Comparison of ENCODE assay signal across 8 cellular contexts in the genomic region with DNA sequence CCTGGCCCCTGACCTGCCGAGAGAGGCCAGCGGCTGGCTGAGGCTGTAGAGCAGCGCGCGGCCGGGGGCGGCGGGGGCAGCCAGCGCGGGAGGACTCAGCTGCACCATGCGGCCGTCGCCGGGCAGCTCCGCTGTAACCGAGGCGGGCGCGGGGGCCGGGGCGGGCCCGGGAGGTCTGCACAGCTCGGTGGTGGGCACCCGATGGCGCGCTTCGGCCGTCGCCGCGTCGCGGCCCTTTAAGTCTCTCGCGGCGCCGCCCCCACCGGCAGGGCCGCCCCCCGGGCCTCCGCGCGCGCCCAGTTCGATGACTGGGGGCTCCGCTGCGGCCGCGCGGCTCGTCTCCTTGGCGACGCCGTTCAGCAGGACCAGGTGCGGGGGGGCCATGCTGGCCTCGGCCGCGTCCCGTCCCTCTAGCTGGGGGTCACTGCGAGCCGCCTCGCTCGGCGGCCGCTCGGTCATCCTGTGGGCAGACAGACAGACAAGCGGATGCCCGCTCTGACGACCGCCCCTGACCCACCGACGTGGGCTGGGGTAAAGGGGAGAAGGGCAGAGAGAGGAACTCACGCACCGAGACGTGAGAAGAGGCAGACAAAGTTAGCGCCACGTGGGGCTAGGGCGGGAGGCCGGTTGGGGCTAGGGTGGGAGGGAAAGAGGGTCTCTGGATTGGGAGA. TPM values are rescaled to one million over a fixed set of nuclear protein-coding genes. Genes with fewer than 3 reads are reported as not detected.
DNase-seq lines count a peak whose midpoint lies in the region; ATAC-seq, FAIRE-seq and TF ChIP-seq lines count a peak whose summit lies in the region.

No MANE protein-coding gene starts in this region.

- H3K9ac ChIP-seq in endothelial cell of umbilical vein (replicated peaks; ENCODE audit: extremely low read depth, insufficient read depth, low read length) = peak overlapping the region; percentile 64

- POLR2A ChIA-PET in CD8-positive, alpha-beta memory T cell (lab: Charles Lee) = no interaction called here
- POLR2A ChIA-PET in endothelial cell of umbilical vein (lab: Charles Lee) = interaction anchor here (2.0 to 2.2 kb wide), 2 partner anchors 12 to 14 kb away, joined by 4 to 9 read pairs; no protein-coding TSS in a partner anchor

- no peaks in the 10 kb centered on the region for H4K20me1 ChIP-seq in endothelial cell of umbilical vein (replicated peaks; ENCODE audit: control insufficient read depth, extremely low read depth, insufficient read depth, low read length)

- H3K4me3 Mint-ChIP-seq in CD8-positive, alpha-beta memory T cell = peak overlapping the region; percentile 56 to 90 (median 65)

- peak; percentile 25 for ATAC-seq in omental fat pad (ENCODE audit: low FRiP score)

- peaks cover 44 to 53% of the 10 kb centered on the region in 2 donors for H3K27me3 Mint-ChIP-seq in CD8-positive, alpha-beta memory T cell

- no peaks in the 10 kb centered on the region for H3K36me3 Mint-ChIP-seq in CD8-positive, alpha-beta memory T cell

- peak; percentile 55 for FAIRE-seq in endothelial cell of umbilical vein (lab: Jason Lieb, UNC)

- dilution Hi-C loops in endothelial cell of umbilical vein (cut with MboI; ENCODE audit: extremely low pct_ligation_motif_present, low sequenced_read_pairs) = no loop called here

- peak overlapping the region in 2 of 8 donors; percentile 6 to 21 for H3K27ac Mint-ChIP-seq in CD8-positive, alpha-beta memory T cell

- DNase-seq in CD8-positive, alpha-beta memory T cell = no peak
- DNase-seq in NCI-H748 (lab: John Stamatoyannopoulos, UW; ENCODE audit: unreplicated experiment) (peak; percentile 68), endothelial cell of umbilical vein (ENCODE audit: low read depth, low spot score) (peak; percentile 48), omental fat pad (ENCODE audit: low spot score) (no peak), cerebellar nuclear complex (lab: John Stamatoyannopoulos, UW) (no peak), mesenteric fat pad (ENCODE audit: low spot score) (no peak), HCEC 1CT (no peak), T1000 (lab: John Stamatoyannopoulos, UW) (no peak)

- peaks cover 12% of the 10 kb centered on the region for H3K4me1 ChIP-seq in CD8-positive, alpha-beta memory T cell (ENCODE audit: insufficient read depth, low read length)
- H3K4me1 ChIP-seq in endothelial cell of umbilical vein (ENCODE audit: control insufficient read depth, extremely low read depth, insufficient read depth, low read length) = peaks cover 37% of the 10 kb centered on the region

- no peaks in the 10 kb centered on the region for H3K9me3 ChIP-seq in CD8-positive, alpha-beta memory T cell (ENCODE audit: low read length)
- no peaks in the 10 kb centered on the region for H3K9me3 ChIP-seq in endothelial cell of umbilical vein (replicated peaks; ENCODE audit: control insufficient read depth, insufficient read depth, low read length)

- H3K4me1 Mint-ChIP-seq in CD8-positive, alpha-beta memory T cell = peaks cover 14 to 20% (median 18%) of the 10 kb centered on the region in 3 donors

- no peaks in the 10 kb centered on the region for H3K9me3 Mint-ChIP-seq in CD8-positive, alpha-beta memory T cell

- H3K4me3 ChIP-seq in CD8-positive, alpha-beta memory T cell (ENCODE audit: low read length) = no peak overlapping the region
- peak overlapping the region; percentile 3 to 41 (median 6) for H3K4me3 ChIP-seq in endothelial cell of umbilical vein (replicated peaks in 1 of 3; ENCODE audit: insufficient read depth in 1 of 3, low read depth in 1 of 3, low read length in 3 of 3)

- CTCF ChIA-PET in CD8-positive, alpha-beta memory T cell (lab: Charles Lee) = no interaction called here
- CTCF ChIA-PET in endothelial cell of umbilical vein (lab: Charles Lee) = interaction anchor here (1.1 to 7.0 kb wide), 5 partner anchors 10 to 46 kb away, joined by 5 to 76 read pairs (median 34); no protein-coding TSS in a partner anchor

- TF ChIP-seq POLR2A in endothelial cell of umbilical vein (IDR thresholded peaks at IDR 0.05; ENCODE audit: low read depth, low read length) = no peak

- intact Hi-C loops in endothelial cell of umbilical vein (cut with micrococcal nuclease) = loop anchor here (1.0 kb wide), 1 partner anchor 32 kb away; no protein-coding TSS in a partner anchor

- H3K9me1 ChIP-seq in endothelial cell of umbilical vein (replicated peaks; ENCODE audit: control insufficient read depth, extremely low read depth, insufficient read depth, low read length) = no peaks in the 10 kb centered on the region

- peaks cover 62% of the 10 kb centered on the region for H3K79me2 ChIP-seq in endothelial cell of umbilical vein (ENCODE audit: control insufficient read depth, insufficient read depth, low read length)

- peak overlapping the region; percentile 97 for H3K4me2 ChIP-seq in endothelial cell of umbilical vein (ENCODE audit: insufficient read depth, low read length)

- H3K36me3 ChIP-seq in CD8-positive, alpha-beta memory T cell (ENCODE audit: insufficient read depth, low read length) = no peaks in the 10 kb centered on the region
- H3K36me3 ChIP-seq in endothelial cell of umbilical vein (ENCODE audit: control insufficient read depth in 2 of 2, extremely low read depth in 1 of 2, insufficient read depth in 2 of 2, low read length in 2 of 2) = peaks cover 6 to 32% of the 10 kb centered on the region in 2 experiments

- TF ChIP-seq CTCF in endothelial cell of umbilical vein (IDR thresholded peaks at IDR 0.05; ENCODE audit: extremely low read depth in 1 of 2, insufficient read depth in 1 of 2, low read depth in 1 of 2, low read length in 2 of 2) (no peak), omental fat pad (IDR thresholded peaks at IDR 0.05) (no peak)

- peaks cover 44% of the 10 kb centered on the region for H3K27me3 ChIP-seq in CD8-positive, alpha-beta memory T cell (ENCODE audit: insufficient read depth, low read length, poor library complexity, severe bottlenecking)
- no peaks in the 10 kb centered on the region for H3K27me3 ChIP-seq in endothelial cell of umbilical vein (ENCODE audit: control insufficient read depth in 2 of 2, insufficient read depth in 2 of 2, low read length in 2 of 2)

- no peak overlapping the region for H3K27ac ChIP-seq in CD8-positive, alpha-beta memory T cell (ENCODE audit: low read depth, low read length)
- H3K27ac ChIP-seq in endothelial cell of umbilical vein (ENCODE audit: insufficient read depth, low read depth, low read length) = peak overlapping the region; percentile 65

- BruUV-seq in endothelial cell of umbilical vein (replicated peaks; lab: Mats Ljungman, UMichigan) = no TSS peak

- peak overlapping the region; percentile 50 for H2AFZ ChIP-seq in endothelial cell of umbilical vein (ENCODE audit: low read depth, low read length)

TF ChIP-seq in endothelial cell of umbilical vein, 7 proteins besides CTCF, POLR2A, EP300 and RAD21:
- no peak for TF ChIP-seq FOS (IDR thresholded peaks at IDR 0.05; ENCODE audit: borderline replicate concordance, insufficient read depth, low read length)
- no peak for TF ChIP-seq JUN (IDR thresholded peaks at IDR 0.05; ENCODE audit: borderline replicate concordance, insufficient read depth, insufficient read length, low read depth)
- TF ChIP-seq GATA2 (IDR thresholded peaks at IDR 0.05; ENCODE audit: insufficient read depth, insufficient read length, low read depth, low read length) = no peak
- TF ChIP-seq POLR2AphosphoS5 (IDR thresholded peaks at IDR 0.05; ENCODE audit: insufficient read depth, low read depth, low read length) = peak; percentile 14
- peak; percentile 11 for TF ChIP-seq MAX (IDR thresholded peaks at IDR 0.05; ENCODE audit: insufficient read depth, insufficient read length)
- no peak for TF ChIP-seq MYC (IDR thresholded peaks at IDR 0.05; ENCODE audit: low read depth, low read length)
- no peak for TF ChIP-seq EZH2 (IDR thresholded peaks at IDR 0.05; ENCODE audit: borderline replicate concordance, low read depth, low read length, severe bottlenecking)

RNA-seq across cellular contexts. Expression of gene TAL1, which starts 6.5 kb away (rescaled TPM):
- total RNA-seq in CD8-positive, alpha-beta memory T cell = not detected
- not detected for polyA plus RNA-seq in CD8-positive, alpha-beta memory T cell
- total RNA-seq in endothelial cell of umbilical vein (50.2 and 52.4 TPM in 2 replicates), omental fat pad (10 to 100 TPM in 1 of 4 donors, 1 to 10 TPM in 3; 2.4 to 21.1 (median 5.1) TPM), mesenteric fat pad (11.0 TPM)
- 30.8 and 36.7 TPM in 2 replicates for polyA plus RNA-seq in endothelial cell of umbilical vein
- 24.1 and 26.3 TPM in 2 replicates for polyA plus RNA-seq in endothelial cell of umbilical vein (2011; cell fraction: cytosol; rRNA removed)
- 82.5 and 84.2 TPM in 2 replicates for polyA plus RNA-seq in endothelial cell of umbilical vein (2011; cell fraction: nucleus; rRNA removed)
- polyA plus RNA-seq in endothelial cell of umbilical vein (2012) = 23.0 and 23.4 TPM in 2 replicates
- polyA minus RNA-seq in endothelial cell of umbilical vein = 60.3 and 68.1 TPM in 2 replicates
- polyA minus RNA-seq in endothelial cell of umbilical vein (2011; cell fraction: cytosol; rRNA and poly(A)+ RNA removed) = not detected
- polyA minus RNA-seq in endothelial cell of umbilical vein (2011; cell fraction: nucleus; rRNA and poly(A)+ RNA removed) = 28.8 and 35.0 TPM in 2 replicates

RNA-seq across cellular contexts. Expression of gene PDZK1IP1, which starts 35.7 kb away (rescaled TPM):
- total RNA-seq in CD8-positive, alpha-beta memory T cell = not detected
- not detected for polyA plus RNA-seq in CD8-positive, alpha-beta memory T cell
- total RNA-seq in endothelial cell of umbilical vein (not detected in 2 replicates), omental fat pad (100 to 1,000 TPM in 1 of 4 donors, 10 to 100 TPM in 2, 1 to 10 TPM in 1; 2.8 to 131 (median 25.3) TPM), mesenteric fat pad (2.8 TPM)
- polyA plus RNA-seq in endothelial cell of umbilical vein = 0.52 and 0.60 TPM in 2 replicates
- polyA plus RNA-seq in endothelial cell of umbilical vein (2011; cell fraction: cytosol; rRNA removed) = 0.44 and 0.52 TPM in 2 replicates
- polyA plus RNA-seq in endothelial cell of umbilical vein (2011; cell fraction: nucleus; rRNA removed) = 0.32 TPM in 1 of 2 replicates, not detected in the other
- polyA plus RNA-seq in endothelial cell of umbilical vein (2012) = not detected in 2 replicates
- 0.42 TPM in 1 of 2 replicates, not detected in the other for polyA minus RNA-seq in endothelial cell of umbilical vein
- polyA minus RNA-seq in endothelial cell of umbilical vein (2011; cell fraction: cytosol; rRNA and poly(A)+ RNA removed) = not detected
- 0.87 TPM in 1 of 2 replicates, not detected in the other for polyA minus RNA-seq in endothelial cell of umbilical vein (2011; cell fraction: nucleus; rRNA and poly(A)+ RNA removed)

Comparison
In these comparisons a context has a peak if more than half of its experiments do, and no peak if none do; other contexts are left out.
1. DNase-seq: peak in NCI-H748 (single experiment) and endothelial cell of umbilical vein (single experiment); none in CD8-positive, alpha-beta memory T cell (0 of 5), omental fat pad (single experiment), cerebellar nuclear complex (0 of 2), mesenteric fat pad (single experiment), HCEC 1CT (single experiment) and T1000 (single experiment).